ENCODE assay signal across 8 cellular contexts in genomic region chr9:122904466-122904822, GRCh38. TPM values are rescaled to one million over a fixed set of nuclear protein-coding genes. Genes with fewer than 3 reads are reported as not detected.
A peak's percentile ranks its signal among the peaks of the same experiment; 100 is the strongest.
DNase-seq lines count a peak whose midpoint lies in the region; ATAC-seq lines count a peak whose summit lies in the region.

No MANE protein-coding gene starts in this region.

- H3K9me3 ChIP-seq in NT2/D1 (ENCODE audit: insufficient read depth, low read length) (no peaks in the 10 kb centered on the region), iPS-18a (ENCODE audit: control insufficient read depth, low read depth, low read length) (no peaks in the 10 kb centered on the region), skeletal muscle satellite cell (replicated peaks; ENCODE audit: low read length) (no peaks in the 10 kb centered on the region)

- H3K36me3 ChIP-seq in NT2/D1 (ENCODE audit: insufficient read depth, insufficient read length, low read length): peaks cover 15% of the 10 kb centered on the region
- H3K36me3 ChIP-seq in iPS-18a (ENCODE audit: control insufficient read depth, low read depth, low read length): peaks cover 2% of the 10 kb centered on the region
- H3K36me3 ChIP-seq in skeletal muscle satellite cell (ENCODE audit: insufficient read depth, low read length): no peaks in the 10 kb centered on the region

- peak overlapping the region; percentile 93 for H3K9ac ChIP-seq in NT2/D1 (ENCODE audit: insufficient read length, low read depth)
- peak overlapping the region; percentile 100 for H3K9ac ChIP-seq in iPS-18a (ENCODE audit: low read length)
- peak overlapping the region; percentile 97 for H3K9ac ChIP-seq in skeletal muscle satellite cell (ENCODE audit: low read depth, low read length)

- H3K4me2 ChIP-seq in skeletal muscle satellite cell (ENCODE audit: low read length): peak overlapping the region; percentile 89

- no peaks in the 10 kb centered on the region for H3K4me1 ChIP-seq in NT2/D1 (ENCODE audit: insufficient read depth, insufficient read length)
- peaks cover 11% of the 10 kb centered on the region for H3K4me1 ChIP-seq in iPS-18a (ENCODE audit: control insufficient read depth, low read depth, low read length)
- H3K4me1 ChIP-seq in skeletal muscle satellite cell (ENCODE audit: control insufficient read depth, insufficient read depth, low read length): peaks cover 16% of the 10 kb centered on the region

- H3K27me3 ChIP-seq in NT2/D1 (ENCODE audit: insufficient read depth, insufficient read length) (no peaks in the 10 kb centered on the region), iPS-18a (ENCODE audit: control insufficient read depth, insufficient read depth, low read length) (no peaks in the 10 kb centered on the region), skeletal muscle satellite cell (ENCODE audit: control insufficient read depth, insufficient read depth, low read length) (no peaks in the 10 kb centered on the region)

- peak overlapping the region; percentile 92 for H3K27ac ChIP-seq in iPS-18a (ENCODE audit: low read length)

- ATAC-seq in GM18511 (IDR thresholded peaks at IDR 0.05; ENCODE audit: unreplicated experiment): peak; percentile 40
- peak; percentile 27 for ATAC-seq in HG03045 (IDR thresholded peaks at IDR 0.05; ENCODE audit: unreplicated experiment)

- DNase-seq in Ammon's horn (ENCODE audit: low spot score): peak; percentile 18
- peak; percentile 42 for DNase-seq in NT2/D1 (ENCODE audit: low read depth, low spot score)
- DNase-seq in astrocyte of the hippocampus (ENCODE audit: low read depth, low spot score): peak; percentile 63
- DNase-seq in SKM-1 treated with dmso at 0.1 percent for 144 hours (lab: John Stamatoyannopoulos, UW; ENCODE audit: unreplicated experiment): no peak

- H3K4me3 ChIP-seq in NT2/D1 (ENCODE audit: insufficient read length, low read depth): peak overlapping the region; percentile 81
- peak overlapping the region; percentile 99 for H3K4me3 ChIP-seq in iPS-18a (ENCODE audit: low read length)
- peak overlapping the region; percentile 85 for H3K4me3 ChIP-seq in skeletal muscle satellite cell (ENCODE audit: low read length)

RNA-seq across cellular contexts. Expression of gene RC3H2, which starts 0.7 kb away (rescaled TPM):
- total RNA-seq in skeletal muscle satellite cell (2012; rRNA removed): 28.9 and 33.0 TPM in 2 replicates

RNA-seq across cellular contexts. Expression of gene ZBTB6, which starts 8.7 kb away (rescaled TPM):
- 8.5 and 9.6 TPM in 2 replicates for total RNA-seq in skeletal muscle satellite cell (2012; rRNA removed)

RNA-seq across cellular contexts. Expression of gene ZBTB26, which starts 26.9 kb away (rescaled TPM):
- 1.8 and 2.4 TPM in 2 replicates for total RNA-seq in skeletal muscle satellite cell (2012; rRNA removed)

RNA-seq across cellular contexts. Expression of gene RABGAP1, which starts 36.4 kb away (rescaled TPM):
- 23.6 and 24.1 TPM in 2 replicates for total RNA-seq in skeletal muscle satellite cell (2012; rRNA removed)
